ENCODE assay signal across 8 cellular contexts in the genomic region with DNA sequence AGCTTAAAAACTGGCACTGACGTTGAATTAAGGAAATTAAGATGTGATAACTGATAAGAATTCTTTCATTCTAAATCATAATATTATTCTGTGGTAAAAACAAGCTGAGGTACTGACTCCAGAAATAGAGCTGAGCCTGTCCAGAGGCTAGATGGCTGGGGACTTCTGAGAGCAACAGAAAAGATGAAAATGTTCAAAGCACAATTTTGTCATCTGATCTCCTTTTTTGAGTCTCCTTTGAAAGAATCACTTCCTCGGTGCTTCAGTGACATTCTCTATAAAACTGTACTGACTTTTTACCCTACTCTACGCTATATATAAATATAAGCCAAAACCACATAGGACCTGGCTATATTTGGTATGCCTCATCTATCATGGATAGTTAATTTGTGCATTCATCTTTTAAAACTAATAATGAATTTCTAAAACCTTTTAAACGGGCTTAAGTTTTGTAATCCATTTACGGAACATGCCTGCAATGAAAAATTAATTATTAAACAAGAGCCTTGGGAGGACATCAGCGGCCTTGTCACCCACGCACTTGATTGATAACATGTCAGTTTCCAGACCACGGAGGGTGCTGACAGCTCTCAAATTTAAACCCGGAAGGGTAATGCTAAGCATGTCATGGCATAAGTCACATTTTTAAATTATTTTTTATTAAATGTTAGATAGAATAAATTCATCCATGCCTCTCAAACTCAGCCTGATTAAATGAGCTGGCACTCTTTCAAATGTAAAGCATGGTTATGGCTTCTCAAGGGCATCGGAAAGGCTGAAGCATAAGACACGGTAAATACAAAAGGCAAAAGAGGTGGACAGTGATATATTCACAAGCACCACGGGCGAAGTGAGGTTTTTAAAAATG.
DNase-seq lines count a peak whose midpoint lies in the region; ATAC-seq, FAIRE-seq and TF ChIP-seq lines count a peak whose summit lies in the region.

No MANE protein-coding gene starts in this region.

- dilution Hi-C loops in endothelial cell of umbilical vein (cut with MboI; ENCODE audit: extremely low pct_ligation_motif_present, low sequenced_read_pairs): no loop called here

- H2AFZ ChIP-seq in endothelial cell of umbilical vein (ENCODE audit: low read depth, low read length): peak overlapping the region; percentile 100

- no peak for TF ChIP-seq POLR2A in endothelial cell of umbilical vein (IDR thresholded peaks at IDR 0.05; ENCODE audit: low read depth, low read length)

- no peaks in the 10 kb centered on the region for H3K9me1 ChIP-seq in endothelial cell of umbilical vein (replicated peaks; ENCODE audit: control insufficient read depth, extremely low read depth, insufficient read depth, low read length)

- H3K4me3 ChIP-seq in endothelial cell of umbilical vein (replicated peaks in 1 of 3; ENCODE audit: insufficient read depth in 1 of 3, low read depth in 1 of 3, low read length in 3 of 3): peak overlapping the region in 1 of 3 experiments; percentile 65
- peak overlapping the region; percentile 43 to 68 (median 59) for H3K4me3 ChIP-seq in subcutaneous abdominal adipose tissue (ENCODE audit: low read depth in 1 of 5, low read length in 5 of 5)

- H3K27me3 ChIP-seq in endothelial cell of umbilical vein (ENCODE audit: control insufficient read depth in 2 of 2, insufficient read depth in 2 of 2, low read length in 2 of 2) (no peaks in the 10 kb centered on the region), subcutaneous abdominal adipose tissue (ENCODE audit: control insufficient read depth in 5 of 5, insufficient read depth in 4 of 5, low read length in 5 of 5) (no peaks in the 10 kb centered on the region)

- no TSS peak for BruUV-seq in endothelial cell of umbilical vein (replicated peaks; lab: Mats Ljungman, UMichigan)

- H3K36me3 ChIP-seq in endothelial cell of umbilical vein (ENCODE audit: control insufficient read depth in 2 of 2, extremely low read depth in 1 of 2, insufficient read depth in 2 of 2, low read length in 2 of 2) (no peaks in the 10 kb centered on the region), subcutaneous abdominal adipose tissue (ENCODE audit: control insufficient read depth in 5 of 5, insufficient read depth in 5 of 5, low read length in 5 of 5) (no peaks in the 10 kb centered on the region)

- TF ChIP-seq CTCF in GM20000 (IDR thresholded peaks at IDR 0.05; ENCODE audit: extremely low read depth, missing control alignments) (no peak), endothelial cell of umbilical vein (IDR thresholded peaks at IDR 0.05; ENCODE audit: extremely low read depth in 1 of 2, insufficient read depth in 1 of 2, low read depth in 1 of 2, low read length in 2 of 2) (no peak)

- H3K27ac ChIP-seq in endothelial cell of umbilical vein (ENCODE audit: insufficient read depth, low read depth, low read length): no peak overlapping the region
- H3K27ac ChIP-seq in subcutaneous abdominal adipose tissue (ENCODE audit: low read depth, low read length): peak overlapping the region; percentile 25

- CTCF ChIA-PET in endothelial cell of umbilical vein (lab: Charles Lee): interaction anchor here (0.6 to 3.6 kb wide), 57 partner anchors 10 to 1345 kb away, joined by 3 to 43 read pairs (median 4); no protein-coding TSS in a partner anchor

- peak; percentile 49 for ATAC-seq in HG03342 (IDR thresholded peaks at IDR 0.05; ENCODE audit: unreplicated experiment)

- peak overlapping the region; percentile 85 for H3K4me2 ChIP-seq in endothelial cell of umbilical vein (ENCODE audit: insufficient read depth, low read length)

- peak; percentile 26 for FAIRE-seq in endothelial cell of umbilical vein (lab: Jason Lieb, UNC)

- DNase-seq in GM20000 (ENCODE audit: low spot score): peak; percentile 5
- no peak for DNase-seq in endothelial cell of umbilical vein (ENCODE audit: low read depth, low spot score)
- DNase-seq in stimulated activated CD4-positive, alpha-beta T cell treated with anti-CD3 and anti-CD28 coated beads, Interleukin-4, amount 100 ng/mL, for 24 hours: no peak
- DNase-seq in cerebellar nuclear complex (lab: John Stamatoyannopoulos, UW): no peak
- DNase-seq in activated gamma-delta T cell (lab: John Stamatoyannopoulos, UW): no peak
- no peak for DNase-seq in activated naive CD4-positive, alpha-beta T cell (lab: John Stamatoyannopoulos, UW)

- H4K20me1 ChIP-seq in endothelial cell of umbilical vein (replicated peaks; ENCODE audit: control insufficient read depth, extremely low read depth, insufficient read depth, low read length): no peaks in the 10 kb centered on the region

- H3K9me3 ChIP-seq in endothelial cell of umbilical vein (replicated peaks; ENCODE audit: control insufficient read depth, insufficient read depth, low read length) (no peaks in the 10 kb centered on the region), subcutaneous abdominal adipose tissue (ENCODE audit: control insufficient read depth in 5 of 5, low read length in 5 of 5) (no peaks in the 10 kb centered on the region)

- H3K9ac ChIP-seq in endothelial cell of umbilical vein (replicated peaks; ENCODE audit: extremely low read depth, insufficient read depth, low read length): peak overlapping the region; percentile 41
- H3K9ac ChIP-seq in subcutaneous abdominal adipose tissue (ENCODE audit: low read length in 5 of 5): peak overlapping the region in 1 of 5 donors; percentile 23

- H3K79me2 ChIP-seq in endothelial cell of umbilical vein (ENCODE audit: control insufficient read depth, insufficient read depth, low read length): no peaks in the 10 kb centered on the region

- intact Hi-C loops in endothelial cell of umbilical vein (cut with micrococcal nuclease): loop anchor here (1.0 to 5.0 kb wide), 4 partner anchors 67 to 376 kb away; no protein-coding TSS in a partner anchor

- H3K4me1 ChIP-seq in endothelial cell of umbilical vein (ENCODE audit: control insufficient read depth, extremely low read depth, insufficient read depth, low read length): peaks cover 16% of the 10 kb centered on the region
- H3K4me1 ChIP-seq in subcutaneous abdominal adipose tissue (ENCODE audit: control insufficient read depth in 5 of 5, insufficient read depth in 5 of 5, low read length in 5 of 5): peaks cover 0 to 9% (median 4%) of the 10 kb centered on the region in 5 donors

- POLR2A ChIA-PET in endothelial cell of umbilical vein (lab: Charles Lee): no interaction called here

TF ChIP-seq in endothelial cell of umbilical vein, 7 proteins besides CTCF, POLR2A, EP300 and RAD21:
- TF ChIP-seq JUN (IDR thresholded peaks at IDR 0.05; ENCODE audit: borderline replicate concordance, insufficient read depth, insufficient read length, low read depth): no peak
- no peak for TF ChIP-seq EZH2 (IDR thresholded peaks at IDR 0.05; ENCODE audit: borderline replicate concordance, low read depth, low read length, severe bottlenecking)
- TF ChIP-seq FOS (IDR thresholded peaks at IDR 0.05; ENCODE audit: borderline replicate concordance, insufficient read depth, low read length): no peak
- TF ChIP-seq POLR2AphosphoS5 (IDR thresholded peaks at IDR 0.05; ENCODE audit: insufficient read depth, low read depth, low read length): no peak
- TF ChIP-seq GATA2 (IDR thresholded peaks at IDR 0.05; ENCODE audit: insufficient read depth, insufficient read length, low read depth, low read length): no peak
- TF ChIP-seq, protein P1, sequence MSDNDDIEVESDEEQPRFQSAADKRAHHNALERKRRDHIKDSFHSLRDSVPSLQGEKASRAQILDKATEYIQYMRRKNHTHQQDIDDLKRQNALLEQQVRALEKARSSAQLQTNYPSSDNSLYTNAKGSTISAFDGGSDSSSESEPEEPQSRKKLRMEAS (IDR thresholded peaks at IDR 0.05; ENCODE audit: insufficient read depth, insufficient read length): no peak
- TF ChIP-seq MYC (IDR thresholded peaks at IDR 0.05; ENCODE audit: low read depth, low read length): no peak
